In the genomic region with DNA sequence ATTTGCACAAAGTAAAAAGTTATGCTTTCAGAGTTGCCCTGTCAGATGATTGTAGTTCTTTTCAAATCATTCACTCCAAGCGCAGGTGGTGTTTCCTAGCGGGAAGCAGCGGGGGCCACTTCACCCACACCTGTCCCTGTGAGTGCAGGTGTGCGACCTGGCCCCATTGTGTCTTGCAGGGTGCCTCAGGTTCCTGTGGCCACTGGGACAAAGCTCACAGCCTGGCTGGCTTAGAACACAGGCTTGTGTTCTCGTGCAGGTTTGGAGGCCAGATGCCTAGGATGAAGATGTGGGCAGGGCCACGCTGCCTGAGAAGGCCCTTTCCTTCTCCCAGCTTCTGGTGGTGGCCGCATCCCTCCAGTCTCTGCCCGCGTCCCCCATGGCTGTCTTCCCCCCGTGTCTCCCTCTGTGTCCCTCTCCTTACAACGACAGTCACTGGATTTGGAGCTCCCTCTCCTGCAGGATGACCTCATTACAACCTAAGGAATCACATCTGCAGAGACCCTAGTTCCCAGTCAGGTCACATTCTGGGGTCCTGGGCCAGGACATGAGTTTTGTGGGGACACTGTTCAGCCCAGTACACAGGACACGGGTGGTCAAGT, we compare ENCODE assay signal across 1 cellular context.
TF ChIP-seq lines count a peak whose summit lies in the region.

No MANE protein-coding gene starts in this region.

TF ChIP-seq in GM23338, 12 proteins besides CTCF, POLR2A, EP300 and RAD21 (continued from another document):
- TF ChIP-seq, protein P1, sequence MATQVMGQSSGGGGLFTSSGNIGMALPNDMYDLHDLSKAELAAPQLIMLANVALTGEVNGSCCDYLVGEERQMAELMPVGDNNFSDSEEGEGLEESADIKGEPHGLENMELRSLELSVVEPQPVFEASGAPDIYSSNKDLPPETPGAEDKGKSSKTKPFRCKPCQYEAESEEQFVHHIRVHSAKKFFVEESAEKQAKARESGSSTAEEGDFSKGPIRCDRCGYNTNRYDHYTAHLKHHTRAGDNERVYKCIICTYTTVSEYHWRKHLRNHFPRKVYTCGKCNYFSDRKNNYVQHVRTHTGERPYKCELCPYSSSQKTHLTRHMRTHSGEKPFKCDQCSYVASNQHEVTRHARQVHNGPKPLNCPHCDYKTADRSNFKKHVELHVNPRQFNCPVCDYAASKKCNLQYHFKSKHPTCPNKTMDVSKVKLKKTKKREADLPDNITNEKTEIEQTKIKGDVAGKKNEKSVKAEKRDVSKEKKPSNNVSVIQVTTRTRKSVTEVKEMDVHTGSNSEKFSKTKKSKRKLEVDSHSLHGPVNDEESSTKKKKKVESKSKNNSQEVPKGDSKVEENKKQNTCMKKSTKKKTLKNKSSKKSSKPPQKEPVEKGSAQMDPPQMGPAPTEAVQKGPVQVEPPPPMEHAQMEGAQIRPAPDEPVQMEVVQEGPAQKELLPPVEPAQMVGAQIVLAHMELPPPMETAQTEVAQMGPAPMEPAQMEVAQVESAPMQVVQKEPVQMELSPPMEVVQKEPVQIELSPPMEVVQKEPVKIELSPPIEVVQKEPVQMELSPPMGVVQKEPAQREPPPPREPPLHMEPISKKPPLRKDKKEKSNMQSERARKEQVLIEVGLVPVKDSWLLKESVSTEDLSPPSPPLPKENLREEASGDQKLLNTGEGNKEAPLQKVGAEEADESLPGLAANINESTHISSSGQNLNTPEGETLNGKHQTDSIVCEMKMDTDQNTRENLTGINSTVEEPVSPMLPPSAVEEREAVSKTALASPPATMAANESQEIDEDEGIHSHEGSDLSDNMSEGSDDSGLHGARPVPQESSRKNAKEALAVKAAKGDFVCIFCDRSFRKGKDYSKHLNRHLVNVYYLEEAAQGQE (IDR thresholded peaks at IDR 0.05; ENCODE audit: unreplicated experiment), result no peak
- no peak for TF ChIP-seq ZNF331 (CRISPR knock-in tag; IDR thresholded peaks at IDR 0.05; ENCODE audit: low read depth)
- no peak for TF ChIP-seq POLR2AphosphoS5 (IDR thresholded peaks at IDR 0.05; ENCODE audit: low read depth)
- TF ChIP-seq NANOG (IDR thresholded peaks at IDR 0.05; ENCODE audit: borderline replicate concordance), result no peak
- no peak for TF ChIP-seq STAT1 (IDR thresholded peaks at IDR 0.05; ENCODE audit: unreplicated experiment)
- no peak for TF ChIP-seq EZH2 (IDR thresholded peaks at IDR 0.05; ENCODE audit: low read depth, unreplicated experiment)
